ENCODE assay signal across 1 cellular context in genomic region chr2:54723300-54724149, GRCh38.
TF ChIP-seq lines count a peak whose summit lies in the region.

TSS of gene EML6 (plus strand) at chr2:54723662. CDS start at chr2:54725062, 1,400 bp downstream.

TF ChIP-seq in HepG2, 621 proteins besides CTCF, POLR2A, EP300 and RAD21 (continued from another document and continues in another):
- TF ChIP-seq, protein P1, sequence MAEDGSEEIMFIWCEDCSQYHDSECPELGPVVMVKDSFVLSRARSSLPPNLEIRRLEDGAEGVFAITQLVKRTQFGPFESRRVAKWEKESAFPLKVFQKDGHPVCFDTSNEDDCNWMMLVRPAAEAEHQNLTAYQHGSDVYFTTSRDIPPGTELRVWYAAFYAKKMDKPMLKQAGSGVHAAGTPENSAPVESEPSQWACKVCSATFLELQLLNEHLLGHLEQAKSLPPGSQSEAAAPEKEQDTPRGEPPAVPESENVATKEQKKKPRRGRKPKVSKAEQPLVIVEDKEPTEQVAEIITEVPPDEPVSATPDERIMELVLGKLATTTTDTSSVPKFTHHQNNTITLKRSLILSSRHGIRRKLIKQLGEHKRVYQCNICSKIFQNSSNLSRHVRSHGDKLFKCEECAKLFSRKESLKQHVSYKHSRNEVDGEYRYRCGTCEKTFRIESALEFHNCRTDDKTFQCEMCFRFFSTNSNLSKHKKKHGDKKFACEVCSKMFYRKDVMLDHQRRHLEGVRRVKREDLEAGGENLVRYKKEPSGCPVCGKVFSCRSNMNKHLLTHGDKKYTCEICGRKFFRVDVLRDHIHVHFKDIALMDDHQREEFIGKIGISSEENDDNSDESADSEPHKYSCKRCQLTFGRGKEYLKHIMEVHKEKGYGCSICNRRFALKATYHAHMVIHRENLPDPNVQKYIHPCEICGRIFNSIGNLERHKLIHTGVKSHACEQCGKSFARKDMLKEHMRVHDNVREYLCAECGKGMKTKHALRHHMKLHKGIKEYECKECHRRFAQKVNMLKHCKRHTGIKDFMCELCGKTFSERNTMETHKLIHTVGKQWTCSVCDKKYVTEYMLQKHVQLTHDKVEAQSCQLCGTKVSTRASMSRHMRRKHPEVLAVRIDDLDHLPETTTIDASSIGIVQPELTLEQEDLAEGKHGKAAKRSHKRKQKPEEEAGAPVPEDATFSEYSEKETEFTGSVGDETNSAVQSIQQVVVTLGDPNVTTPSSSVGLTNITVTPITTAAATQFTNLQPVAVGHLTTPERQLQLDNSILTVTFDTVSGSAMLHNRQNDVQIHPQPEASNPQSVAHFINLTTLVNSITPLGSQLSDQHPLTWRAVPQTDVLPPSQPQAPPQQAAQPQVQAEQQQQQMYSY (CRISPR knock-in tag; IDR thresholded peaks at IDR 0.05), result peak; percentile 15; the same call in 1 of the 2 replicates
- no peak for TF ChIP-seq CBX2 (IDR thresholded peaks at IDR 0.05; ENCODE audit: low read depth, low read length)
- TF ChIP-seq CBX2 (CRISPR knock-in tag; IDR thresholded peaks at IDR 0.05; ENCODE audit: low read depth), result 0 out of 2 replicates have a peak, but pooled peaks have one; percentile 61
- TF ChIP-seq TRAFD1 (CRISPR knock-in tag; IDR thresholded peaks at IDR 0.05; ENCODE audit: borderline replicate concordance), result no peak; the same call in 1 of the 2 replicates
- TF ChIP-seq CENPX (CRISPR knock-in tag; IDR thresholded peaks at IDR 0.05), result no peak
- no peak for TF ChIP-seq ZNF343 (CRISPR knock-in tag; IDR thresholded peaks at IDR 0.05)
- TF ChIP-seq ZNF383 (CRISPR knock-in tag; IDR thresholded peaks at IDR 0.05; ENCODE audit: borderline replicate concordance), result no peak
- no peak for TF ChIP-seq NBN (conservative IDR thresholded peaks at IDR 0.05)
- 0 out of 2 replicates have a peak, but pooled peaks have one; percentile 15 for TF ChIP-seq IRX3 (CRISPR knock-in tag; IDR thresholded peaks at IDR 0.05; ENCODE audit: borderline replicate concordance, low read depth)
- no peak; the same call in 1 of the 2 replicates for TF ChIP-seq ZNF670 (CRISPR knock-in tag; IDR thresholded peaks at IDR 0.05; ENCODE audit: borderline replicate concordance)
- TF ChIP-seq ZNF704 (CRISPR knock-in tag; IDR thresholded peaks at IDR 0.05; ENCODE audit: borderline replicate concordance), result peak; percentile 73; the same call in 1 of the 2 replicates
- TF ChIP-seq, protein P2, sequence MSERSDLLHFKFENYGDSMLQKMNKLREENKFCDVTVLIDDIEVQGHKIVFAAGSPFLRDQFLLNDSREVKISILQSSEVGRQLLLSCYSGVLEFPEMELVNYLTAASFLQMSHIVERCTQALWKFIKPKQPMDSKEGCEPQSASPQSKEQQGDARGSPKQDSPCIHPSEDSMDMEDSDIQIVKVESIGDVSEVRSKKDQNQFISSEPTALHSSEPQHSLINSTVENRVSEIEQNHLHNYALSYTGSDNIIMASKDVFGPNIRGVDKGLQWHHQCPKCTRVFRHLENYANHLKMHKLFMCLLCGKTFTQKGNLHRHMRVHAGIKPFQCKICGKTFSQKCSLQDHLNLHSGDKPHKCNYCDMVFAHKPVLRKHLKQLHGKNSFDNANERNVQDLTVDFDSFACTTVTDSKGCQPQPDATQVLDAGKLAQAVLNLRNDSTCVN (CRISPR knock-in tag; IDR thresholded peaks at IDR 0.05; ENCODE audit: borderline replicate concordance), result 0 out of 2 replicates have a peak, but pooled peaks have one; percentile 9
- peak; percentile 63; the same call in 1 of the 2 replicates for TF ChIP-seq FOXK2 (IDR thresholded peaks at IDR 0.05)
- TF ChIP-seq TAF15 (IDR thresholded peaks at IDR 0.05; ENCODE audit: low read depth, low read length, poor library complexity, severe bottlenecking), result peak; percentile 61
- TF ChIP-seq, protein P3, sequence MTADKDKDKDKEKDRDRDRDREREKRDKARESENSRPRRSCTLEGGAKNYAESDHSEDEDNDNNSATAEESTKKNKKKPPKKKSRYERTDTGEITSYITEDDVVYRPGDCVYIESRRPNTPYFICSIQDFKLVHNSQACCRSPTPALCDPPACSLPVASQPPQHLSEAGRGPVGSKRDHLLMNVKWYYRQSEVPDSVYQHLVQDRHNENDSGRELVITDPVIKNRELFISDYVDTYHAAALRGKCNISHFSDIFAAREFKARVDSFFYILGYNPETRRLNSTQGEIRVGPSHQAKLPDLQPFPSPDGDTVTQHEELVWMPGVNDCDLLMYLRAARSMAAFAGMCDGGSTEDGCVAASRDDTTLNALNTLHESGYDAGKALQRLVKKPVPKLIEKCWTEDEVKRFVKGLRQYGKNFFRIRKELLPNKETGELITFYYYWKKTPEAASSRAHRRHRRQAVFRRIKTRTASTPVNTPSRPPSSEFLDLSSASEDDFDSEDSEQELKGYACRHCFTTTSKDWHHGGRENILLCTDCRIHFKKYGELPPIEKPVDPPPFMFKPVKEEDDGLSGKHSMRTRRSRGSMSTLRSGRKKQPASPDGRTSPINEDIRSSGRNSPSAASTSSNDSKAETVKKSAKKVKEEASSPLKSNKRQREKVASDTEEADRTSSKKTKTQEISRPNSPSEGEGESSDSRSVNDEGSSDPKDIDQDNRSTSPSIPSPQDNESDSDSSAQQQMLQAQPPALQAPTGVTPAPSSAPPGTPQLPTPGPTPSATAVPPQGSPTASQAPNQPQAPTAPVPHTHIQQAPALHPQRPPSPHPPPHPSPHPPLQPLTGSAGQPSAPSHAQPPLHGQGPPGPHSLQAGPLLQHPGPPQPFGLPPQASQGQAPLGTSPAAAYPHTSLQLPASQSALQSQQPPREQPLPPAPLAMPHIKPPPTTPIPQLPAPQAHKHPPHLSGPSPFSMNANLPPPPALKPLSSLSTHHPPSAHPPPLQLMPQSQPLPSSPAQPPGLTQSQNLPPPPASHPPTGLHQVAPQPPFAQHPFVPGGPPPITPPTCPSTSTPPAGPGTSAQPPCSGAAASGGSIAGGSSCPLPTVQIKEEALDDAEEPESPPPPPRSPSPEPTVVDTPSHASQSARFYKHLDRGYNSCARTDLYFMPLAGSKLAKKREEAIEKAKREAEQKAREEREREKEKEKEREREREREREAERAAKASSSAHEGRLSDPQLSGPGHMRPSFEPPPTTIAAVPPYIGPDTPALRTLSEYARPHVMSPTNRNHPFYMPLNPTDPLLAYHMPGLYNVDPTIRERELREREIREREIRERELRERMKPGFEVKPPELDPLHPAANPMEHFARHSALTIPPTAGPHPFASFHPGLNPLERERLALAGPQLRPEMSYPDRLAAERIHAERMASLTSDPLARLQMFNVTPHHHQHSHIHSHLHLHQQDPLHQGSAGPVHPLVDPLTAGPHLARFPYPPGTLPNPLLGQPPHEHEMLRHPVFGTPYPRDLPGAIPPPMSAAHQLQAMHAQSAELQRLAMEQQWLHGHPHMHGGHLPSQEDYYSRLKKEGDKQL (CRISPR knock-in tag; IDR thresholded peaks at IDR 0.05; ENCODE audit: low read depth), result no peak; the same call in 1 of the 2 replicates
- TF ChIP-seq ZNF552 (CRISPR knock-in tag; IDR thresholded peaks at IDR 0.05; ENCODE audit: borderline replicate concordance), result peak; percentile 66; the same call in 1 of the 2 replicates
- TF ChIP-seq ZNF709 (CRISPR knock-in tag; IDR thresholded peaks at IDR 0.05), result peak; percentile 92
- TF ChIP-seq HMGA1 (CRISPR knock-in tag; conservative IDR thresholded peaks at IDR 0.05), result no peak
- no peak for TF ChIP-seq STAT5B (CRISPR knock-in tag; IDR thresholded peaks at IDR 0.05)
- peak; percentile 24 for TF ChIP-seq ZNF781 (CRISPR knock-in tag; IDR thresholded peaks at IDR 0.05; ENCODE audit: borderline replicate concordance, not compliant biosample characterization)
- no peak; the same call in 1 of the 2 replicates for TF ChIP-seq NKX3-1 (CRISPR knock-in tag; IDR thresholded peaks at IDR 0.05)
- TF ChIP-seq, protein P4, sequence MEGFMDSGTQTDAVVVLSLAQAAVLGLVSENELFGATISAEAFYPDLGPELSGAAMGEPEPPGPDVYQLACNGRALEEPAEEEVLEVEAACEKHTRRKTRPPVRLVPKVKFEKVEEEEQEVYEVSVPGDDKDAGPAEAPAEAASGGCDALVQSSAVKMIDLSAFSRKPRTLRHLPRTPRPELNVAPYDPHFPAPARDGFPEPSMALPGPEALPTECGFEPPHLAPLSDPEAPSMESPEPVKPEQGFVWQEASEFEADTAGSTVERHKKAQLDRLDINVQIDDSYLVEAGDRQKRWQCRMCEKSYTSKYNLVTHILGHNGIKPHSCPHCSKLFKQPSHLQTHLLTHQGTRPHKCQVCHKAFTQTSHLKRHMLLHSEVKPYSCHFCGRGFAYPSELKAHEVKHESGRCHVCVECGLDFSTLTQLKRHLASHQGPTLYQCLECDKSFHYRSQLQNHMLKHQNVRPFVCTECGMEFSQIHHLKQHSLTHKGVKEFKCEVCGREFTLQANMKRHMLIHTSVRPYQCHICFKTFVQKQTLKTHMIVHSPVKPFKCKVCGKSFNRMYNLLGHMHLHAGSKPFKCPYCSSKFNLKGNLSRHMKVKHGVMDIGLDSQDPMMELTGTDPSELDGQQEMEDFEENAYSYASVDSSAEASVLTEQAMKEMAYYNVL (CRISPR knock-in tag; IDR thresholded peaks at IDR 0.05; ENCODE audit: borderline replicate concordance), result peak; percentile 90; the same call in 1 of the 2 replicates
- TF ChIP-seq ZNF652 (CRISPR knock-in tag; IDR thresholded peaks at IDR 0.05; ENCODE audit: borderline replicate concordance, low read depth), result no peak
- TF ChIP-seq MEIS1 (CRISPR knock-in tag; IDR thresholded peaks at IDR 0.05; ENCODE audit: borderline replicate concordance), result peak; percentile 57; the same call in 1 of the 2 replicates
- TF ChIP-seq MLLT10 (CRISPR knock-in tag; IDR thresholded peaks at IDR 0.05), result no peak
- TF ChIP-seq, protein P5, sequence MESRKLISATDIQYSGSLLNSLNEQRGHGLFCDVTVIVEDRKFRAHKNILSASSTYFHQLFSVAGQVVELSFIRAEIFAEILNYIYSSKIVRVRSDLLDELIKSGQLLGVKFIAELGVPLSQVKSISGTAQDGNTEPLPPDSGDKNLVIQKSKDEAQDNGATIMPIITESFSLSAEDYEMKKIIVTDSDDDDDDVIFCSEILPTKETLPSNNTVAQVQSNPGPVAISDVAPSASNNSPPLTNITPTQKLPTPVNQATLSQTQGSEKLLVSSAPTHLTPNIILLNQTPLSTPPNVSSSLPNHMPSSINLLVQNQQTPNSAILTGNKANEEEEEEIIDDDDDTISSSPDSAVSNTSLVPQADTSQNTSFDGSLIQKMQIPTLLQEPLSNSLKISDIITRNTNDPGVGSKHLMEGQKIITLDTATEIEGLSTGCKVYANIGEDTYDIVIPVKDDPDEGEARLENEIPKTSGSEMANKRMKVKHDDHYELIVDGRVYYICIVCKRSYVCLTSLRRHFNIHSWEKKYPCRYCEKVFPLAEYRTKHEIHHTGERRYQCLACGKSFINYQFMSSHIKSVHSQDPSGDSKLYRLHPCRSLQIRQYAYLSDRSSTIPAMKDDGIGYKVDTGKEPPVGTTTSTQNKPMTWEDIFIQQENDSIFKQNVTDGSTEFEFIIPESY (CRISPR knock-in tag; IDR thresholded peaks at IDR 0.05), result 0 out of 2 replicates have a peak, but pooled peaks have one; percentile 22
- peak; percentile 65; the same call in 1 of the 2 replicates for TF ChIP-seq ZNF879 (CRISPR knock-in tag; IDR thresholded peaks at IDR 0.05)
- TF ChIP-seq ZKSCAN8 (CRISPR knock-in tag; IDR thresholded peaks at IDR 0.05; ENCODE audit: borderline replicate concordance), result no peak
- no peak for TF ChIP-seq PCBP2 (optimal IDR thresholded peaks at IDR 0.05; ENCODE audit: low read depth, low read length, poor library complexity, severe bottlenecking)
- TF ChIP-seq, protein P6, sequence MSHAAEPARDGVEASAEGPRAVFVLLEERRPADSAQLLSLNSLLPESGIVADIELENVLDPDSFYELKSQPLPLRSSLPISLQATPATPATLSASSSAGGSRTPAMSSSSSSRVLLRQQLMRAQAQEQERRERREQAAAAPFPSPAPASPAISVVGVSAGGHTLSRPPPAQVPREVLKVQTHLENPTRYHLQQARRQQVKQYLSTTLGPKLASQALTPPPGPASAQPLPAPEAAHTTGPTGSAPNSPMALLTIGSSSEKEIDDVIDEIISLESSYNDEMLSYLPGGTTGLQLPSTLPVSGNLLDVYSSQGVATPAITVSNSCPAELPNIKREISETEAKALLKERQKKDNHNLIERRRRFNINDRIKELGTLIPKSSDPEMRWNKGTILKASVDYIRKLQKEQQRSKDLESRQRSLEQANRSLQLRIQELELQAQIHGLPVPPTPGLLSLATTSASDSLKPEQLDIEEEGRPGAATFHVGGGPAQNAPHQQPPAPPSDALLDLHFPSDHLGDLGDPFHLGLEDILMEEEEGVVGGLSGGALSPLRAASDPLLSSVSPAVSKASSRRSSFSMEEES (CRISPR knock-in tag; IDR thresholded peaks at IDR 0.05), result no peak; the same call in none of the 2 replicates
- TF ChIP-seq ZMYM3 (CRISPR knock-in tag; IDR thresholded peaks at IDR 0.05), result no peak; the same call in 1 of the 2 replicates
- TF ChIP-seq REXO4 (CRISPR knock-in tag; IDR thresholded peaks at IDR 0.05; ENCODE audit: borderline replicate concordance), result no peak
- peak; percentile 90 for TF ChIP-seq ZNF576 (CRISPR knock-in tag; IDR thresholded peaks at IDR 0.05)
- TF ChIP-seq TEAD2 (CRISPR knock-in tag; IDR thresholded peaks at IDR 0.05), result no peak
- TF ChIP-seq TFAP4 (IDR thresholded peaks at IDR 0.05; ENCODE audit: borderline replicate concordance, low read depth), result peak; percentile 82; the same call in 1 of the 2 replicates
- TF ChIP-seq NCOA1 (CRISPR knock-in tag; IDR thresholded peaks at IDR 0.05), result peak; percentile 93
- TF ChIP-seq DMAP1 (CRISPR knock-in tag; IDR thresholded peaks at IDR 0.05), result 0 out of 2 replicates have a peak, but pooled peaks have one; percentile 50
